Comparison of ENCODE assay signal across 21 cellular contexts in the genomic region with DNA sequence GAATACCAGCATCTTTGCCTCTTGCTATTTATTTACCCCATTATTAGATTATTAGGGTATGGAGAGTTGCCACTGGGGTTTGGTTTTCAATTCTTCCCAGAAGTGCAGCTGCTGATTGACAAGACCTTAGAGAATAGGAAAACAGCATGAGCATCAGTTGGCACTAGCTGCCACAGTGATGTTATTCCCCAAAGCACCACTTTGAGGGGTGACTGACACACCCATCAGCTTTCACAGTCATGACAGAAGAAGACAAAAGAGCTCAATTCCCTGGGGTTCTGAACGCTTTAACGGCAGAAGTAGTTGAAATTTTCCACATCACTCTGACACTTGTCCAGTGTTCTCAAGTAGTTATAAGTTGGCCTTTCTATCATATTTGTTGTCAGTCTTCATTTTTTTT.
"Had no signal": no experiment of that assay in that cellular context is flagged by ENCODE, and none has a peak within 500 bp of the region (broad histone marks: within the 10 kb centered on the region; RNA-seq: fewer than 3 reads in every experiment).

No MANE protein-coding gene starts in this region.

- H3K79me2 ChIP-seq: hepatocyte had no signal

- H3K4me2 ChIP-seq: hepatocyte had no signal

- H3K9me3 ChIP-seq: esophagus muscularis mucosa, gastroesophageal sphincter, lower lobe of right lung, mucosa of descending colon had no signal

- H3K36me3 ChIP-seq: esophagus muscularis mucosa, gastroesophageal sphincter, heart left ventricle, left lung, lower lobe of right lung had no signal

- DNase-seq: dermis blood vessel endothelial cell; dorsolateral prefrontal cortex; effector CD4-positive, alpha-beta T cell; effector memory CD4-positive, alpha-beta T cell; foreskin keratinocyte; heart left ventricle; hypothalamus; immature natural killer cell; islet precursor cell; kidney; kidney glomerular epithelial cell; left cardiac atrium; left lung; left ventricle myocardium superior; lower lobe of right lung; mesenchymal stem cell; mucosa of descending colon had no signal

- H3K4me1 ChIP-seq: esophagus muscularis mucosa, foreskin keratinocyte, gastroesophageal sphincter, heart left ventricle, left lung, lower lobe of right lung had no signal

- ATAC-seq: foreskin keratinocyte, gastroesophageal sphincter, heart left ventricle, left cardiac atrium, left lung, left ventricle myocardium superior, lower lobe of right lung, mucosa of descending colon had no signal

- H3K27me3 ChIP-seq: dorsolateral prefrontal cortex, esophagus muscularis mucosa, foreskin keratinocyte, gastroesophageal sphincter, heart left ventricle, hepatocyte, left lung had no signal

- H3K4me3 ChIP-seq: coronary artery, dorsolateral prefrontal cortex, esophagus muscularis mucosa, gastroesophageal sphincter, heart left ventricle, hepatocyte, left lung, lower lobe of right lung, mucosa of descending colon had no signal

- H2AFZ ChIP-seq: hepatocyte had no signal

- H3K27ac ChIP-seq: coronary artery, dorsolateral prefrontal cortex, esophagus muscularis mucosa, foreskin keratinocyte, gastroesophageal sphincter, heart left ventricle, hepatocyte, left lung, lower lobe of right lung had no signal
